8 cellular contexts compared by ENCODE assay signal in the genomic region with DNA sequence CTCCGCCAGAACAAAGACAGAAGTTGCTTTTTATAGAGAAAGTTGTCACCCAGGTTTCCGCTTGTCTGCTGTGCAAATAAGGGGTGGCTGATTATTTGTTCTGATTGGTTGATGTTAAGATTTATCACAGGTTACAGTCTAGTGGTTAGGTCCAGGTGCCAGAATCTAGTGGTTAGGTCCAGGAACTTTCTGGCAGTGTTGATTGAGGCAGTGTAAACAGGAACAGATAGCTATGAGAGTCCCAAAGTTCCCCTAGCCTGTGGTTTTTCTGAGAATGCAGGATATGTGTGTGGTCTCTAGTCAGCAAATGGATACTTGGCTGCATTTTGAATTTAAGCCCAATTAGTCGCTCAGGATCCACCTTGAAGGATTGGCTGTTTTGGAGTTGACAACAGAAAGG.
A peak's percentile ranks its signal among the peaks of the same experiment; 100 is the strongest.
DNase-seq lines count a peak whose midpoint lies in the region; ATAC-seq, FAIRE-seq and TF ChIP-seq lines count a peak whose summit lies in the region.

No MANE protein-coding gene starts in this region.

- FAIRE-seq in GM12891 (lab: Jason Lieb, UNC) = no peak

- H3K4me3 ChIP-seq in BLaER1 = no peak overlapping the region

- ATAC-seq in GM19397 (IDR thresholded peaks at IDR 0.05; ENCODE audit: unreplicated experiment) = peak; percentile 55
- ATAC-seq in activated CD8-positive, alpha-beta T cell treated with anti-CD3 and anti-CD28 coated beads, Interleukin-2, amount 10 ng/mL, durations not matched to agents 7 days and 5 days = peak; percentile 97
- peak; percentile 30 for ATAC-seq in left colon

- H3K27me3 ChIP-seq in BLaER1 = no peaks in the 10 kb centered on the region

- no peaks in the 10 kb centered on the region for H3K27me3 Mint-ChIP-seq in activated CD8-positive, alpha-beta T cell treated with anti-CD3 and anti-CD28 coated beads, Interleukin-2, amount 10 ng/mL, durations not matched to agents 7 days and 5 days (ENCODE audit: low read depth)

- H3K4me3 Mint-ChIP-seq in activated CD8-positive, alpha-beta T cell treated with anti-CD3 and anti-CD28 coated beads, Interleukin-2, amount 10 ng/mL, durations not matched to agents 7 days and 5 days = peak overlapping the region; percentile 61

- intact Hi-C loops in left colon (cut with DNase I, micrococcal nuclease) = no loop called here

- POLR2A ChIA-PET in activated CD8-positive, alpha-beta T cell treated with anti-CD3 and anti-CD28 coated beads, Interleukin-2, amount 10 ng/mL, durations not matched to agents 7 days and 5 days (lab: Charles Lee) = interaction anchor here (1.5 to 3.1 kb wide), 2 partner anchors 63 to 184 kb away, joined by 4 to 18 read pairs; no protein-coding TSS in a partner anchor

- CTCF ChIA-PET in activated CD8-positive, alpha-beta T cell treated with anti-CD3 and anti-CD28 coated beads, Interleukin-2, amount 10 ng/mL, durations not matched to agents 7 days and 5 days (lab: Charles Lee) = no interaction called here

- H3K36me3 ChIP-seq in BLaER1 = no peaks in the 10 kb centered on the region

- peaks cover 41% of the 10 kb centered on the region for H3K9me3 Mint-ChIP-seq in activated CD8-positive, alpha-beta T cell treated with anti-CD3 and anti-CD28 coated beads, Interleukin-2, amount 10 ng/mL, durations not matched to agents 7 days and 5 days (ENCODE audit: insufficient read depth)

- H3K36me3 Mint-ChIP-seq in activated CD8-positive, alpha-beta T cell treated with anti-CD3 and anti-CD28 coated beads, Interleukin-2, amount 10 ng/mL, durations not matched to agents 7 days and 5 days (ENCODE audit: low read depth) = peaks cover 71% of the 10 kb centered on the region

- no peak overlapping the region for H3K9ac ChIP-seq in BLaER1

- peaks cover 65% of the 10 kb centered on the region for H3K4me1 Mint-ChIP-seq in activated CD8-positive, alpha-beta T cell treated with anti-CD3 and anti-CD28 coated beads, Interleukin-2, amount 10 ng/mL, durations not matched to agents 7 days and 5 days (ENCODE audit: low read depth)

- no peaks in the 10 kb centered on the region for H3K9me3 ChIP-seq in BLaER1

- H3K4me1 ChIP-seq in BLaER1 = peaks cover 26% of the 10 kb centered on the region

- TF ChIP-seq POLR2A in GM12891 (IDR thresholded peaks at IDR 0.05; ENCODE audit: low read depth, low read length) = no peak

- no peak overlapping the region for H3K27ac ChIP-seq in BLaER1

- no peaks in the 10 kb centered on the region for H4K20me1 ChIP-seq in BLaER1

- DNase-seq in HuH-7 (ENCODE audit: low spot score) = peak; percentile 14
- peak; percentile 90 for DNase-seq in activated CD8-positive, alpha-beta T cell treated with anti-CD3 and anti-CD28 coated beads, Interleukin-2, amount 10 ng/mL, durations not matched to agents 7 days and 5 days
- no peak for DNase-seq in left colon
- DNase-seq in GM12891 (ENCODE audit: insufficient read length, low spot score) = no peak
- DNase-seq in activated CD4-positive, CD25-positive, alpha-beta regulatory T cell treated with anti-CD3 and anti-CD28 coated beads, Interleukin-2, amount 50 U/mL, for 72 hours = no peak
- no peak for DNase-seq in NCI-H526 treated with DMSO at 0.1 percent for 48 hours (lab: John Stamatoyannopoulos, UW)

- peak overlapping the region; percentile 60 for H3K4me2 ChIP-seq in BLaER1

- H3K27ac Mint-ChIP-seq in activated CD8-positive, alpha-beta T cell treated with anti-CD3 and anti-CD28 coated beads, Interleukin-2, amount 10 ng/mL, durations not matched to agents 7 days and 5 days = peak overlapping the region; percentile 91

TF ChIP-seq in GM12891, 5 proteins besides CTCF, POLR2A, EP300 and RAD21:
- TF ChIP-seq POU2F2 (IDR thresholded peaks at IDR 0.05; ENCODE audit: low read depth, low read length) (no peak), PAX5 (IDR thresholded peaks at IDR 0.05; ENCODE audit: insufficient read depth, low read length, severe bottlenecking) (no peak), SPI1 (IDR thresholded peaks at IDR 0.05; ENCODE audit: low read depth, low read length) (no peak), POLR2AphosphoS5 (IDR thresholded peaks at IDR 0.05; ENCODE audit: low read depth, low read length) (no peak), TAF1 (IDR thresholded peaks at IDR 0.05; ENCODE audit: low read depth, low read length) (no peak)

Comparison
In these comparisons a context has a peak if more than half of its experiments do, and no peak if none do; other contexts are left out.
1. ATAC-seq: peak in every context shown above with its lines; median percentile 97 in activated CD8-positive, alpha-beta T cell treated with anti-CD3 and anti-CD28 coated beads, Interleukin-2, amount 10 ng/mL, durations not matched to agents 7 days and 5 days; 55 in GM19397; 30 in left colon.
2. DNase-seq: peak in HuH-7 (single experiment) and activated CD8-positive, alpha-beta T cell treated with anti-CD3 and anti-CD28 coated beads, Interleukin-2, amount 10 ng/mL, durations not matched to agents 7 days and 5 days (single experiment); none in left colon (0 of 2), GM12891 (single experiment), activated CD4-positive, CD25-positive, alpha-beta regulatory T cell treated with anti-CD3 and anti-CD28 coated beads, Interleukin-2, amount 50 U/mL, for 72 hours (single experiment) and NCI-H526 treated with DMSO at 0.1 percent for 48 hours (single experiment).